2 cellular contexts compared by ENCODE assay signal in the genomic region with DNA sequence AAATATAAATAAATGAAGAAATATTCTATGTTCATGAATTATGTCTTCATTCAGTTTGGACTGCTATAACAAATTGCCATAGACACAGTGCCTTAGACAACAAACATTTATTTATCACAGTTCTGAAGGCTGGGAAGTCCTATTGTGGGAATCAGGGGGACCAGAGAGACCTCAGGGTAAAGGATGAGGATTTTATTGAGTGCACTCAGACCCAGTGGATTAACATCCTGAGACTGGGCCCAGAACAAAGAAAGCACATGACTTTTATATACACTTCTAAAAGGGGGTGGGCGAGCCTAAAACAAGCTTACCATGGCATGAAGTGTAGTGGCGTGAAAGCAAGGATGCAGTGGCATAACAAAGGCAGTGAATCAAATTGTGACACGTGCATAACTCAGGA.
A peak's percentile ranks its signal among the peaks of the same experiment; 100 is the strongest.
TF ChIP-seq lines count a peak whose summit lies in the region.

No MANE protein-coding gene starts in this region.

TF ChIP-seq in HCT116, 20 proteins besides CTCF, POLR2A, EP300 and RAD21:
- TF ChIP-seq, protein P1, sequence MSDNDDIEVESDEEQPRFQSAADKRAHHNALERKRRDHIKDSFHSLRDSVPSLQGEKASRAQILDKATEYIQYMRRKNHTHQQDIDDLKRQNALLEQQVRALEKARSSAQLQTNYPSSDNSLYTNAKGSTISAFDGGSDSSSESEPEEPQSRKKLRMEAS (IDR thresholded peaks at IDR 0.05): no peak
- TF ChIP-seq CBX3 (IDR thresholded peaks at IDR 0.05; ENCODE audit: low read depth): peak; percentile 49; the same call in 1 of the 2 replicates

TF ChIP-seq in K562, 482 proteins besides CTCF, POLR2A, EP300 and RAD21:
- TF ChIP-seq, protein P2, sequence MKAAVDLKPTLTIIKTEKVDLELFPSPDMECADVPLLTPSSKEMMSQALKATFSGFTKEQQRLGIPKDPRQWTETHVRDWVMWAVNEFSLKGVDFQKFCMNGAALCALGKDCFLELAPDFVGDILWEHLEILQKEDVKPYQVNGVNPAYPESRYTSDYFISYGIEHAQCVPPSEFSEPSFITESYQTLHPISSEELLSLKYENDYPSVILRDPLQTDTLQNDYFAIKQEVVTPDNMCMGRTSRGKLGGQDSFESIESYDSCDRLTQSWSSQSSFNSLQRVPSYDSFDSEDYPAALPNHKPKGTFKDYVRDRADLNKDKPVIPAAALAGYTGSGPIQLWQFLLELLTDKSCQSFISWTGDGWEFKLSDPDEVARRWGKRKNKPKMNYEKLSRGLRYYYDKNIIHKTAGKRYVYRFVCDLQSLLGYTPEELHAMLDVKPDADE (conservative IDR thresholded peaks at IDR 0.05; ENCODE audit: control insufficient read depth, low read depth, low read length): no peak
- TF ChIP-seq, protein P3, sequence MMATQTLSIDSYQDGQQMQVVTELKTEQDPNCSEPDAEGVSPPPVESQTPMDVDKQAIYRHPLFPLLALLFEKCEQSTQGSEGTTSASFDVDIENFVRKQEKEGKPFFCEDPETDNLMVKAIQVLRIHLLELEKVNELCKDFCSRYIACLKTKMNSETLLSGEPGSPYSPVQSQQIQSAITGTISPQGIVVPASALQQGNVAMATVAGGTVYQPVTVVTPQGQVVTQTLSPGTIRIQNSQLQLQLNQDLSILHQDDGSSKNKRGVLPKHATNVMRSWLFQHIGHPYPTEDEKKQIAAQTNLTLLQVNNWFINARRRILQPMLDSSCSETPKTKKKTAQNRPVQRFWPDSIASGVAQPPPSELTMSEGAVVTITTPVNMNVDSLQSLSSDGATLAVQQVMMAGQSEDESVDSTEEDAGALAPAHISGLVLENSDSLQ (IDR thresholded peaks at IDR 0.05): no peak
- TF ChIP-seq KLF10 (CRISPR knock-in tag; IDR thresholded peaks at IDR 0.05) (no peak), CBX1 (IDR thresholded peaks at IDR 0.05; ENCODE audit: low read depth) (peak; percentile 74; the same call in 1 of the 2 replicates), CREBBP (IDR thresholded peaks at IDR 0.05; ENCODE audit: low read depth, low read length) (no peak), CBX3 (IDR thresholded peaks at IDR 0.05; ENCODE audit: borderline replicate concordance in 1 of 2, low read length in 2 of 2) (0 out of 3 replicates have a peak, but pooled peaks of 1 of the 2 experiments have one; percentile 34), CBX5 (IDR thresholded peaks at IDR 0.05; ENCODE audit: borderline replicate concordance, low read depth) (peak; percentile 88), TRIM28 (IDR thresholded peaks at IDR 0.05) (peak; percentile 61; the same call in 1 of the 2 replicates), TBP (optimal IDR thresholded peaks at IDR 0.05; ENCODE audit: low read depth, low read length) (no peak)
- TF ChIP-seq, protein P4, sequence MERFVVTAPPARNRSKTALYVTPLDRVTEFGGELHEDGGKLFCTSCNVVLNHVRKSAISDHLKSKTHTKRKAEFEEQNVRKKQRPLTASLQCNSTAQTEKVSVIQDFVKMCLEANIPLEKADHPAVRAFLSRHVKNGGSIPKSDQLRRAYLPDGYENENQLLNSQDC (CRISPR knock-in tag; IDR thresholded peaks at IDR 0.05): no peak
- TF ChIP-seq, protein P5, sequence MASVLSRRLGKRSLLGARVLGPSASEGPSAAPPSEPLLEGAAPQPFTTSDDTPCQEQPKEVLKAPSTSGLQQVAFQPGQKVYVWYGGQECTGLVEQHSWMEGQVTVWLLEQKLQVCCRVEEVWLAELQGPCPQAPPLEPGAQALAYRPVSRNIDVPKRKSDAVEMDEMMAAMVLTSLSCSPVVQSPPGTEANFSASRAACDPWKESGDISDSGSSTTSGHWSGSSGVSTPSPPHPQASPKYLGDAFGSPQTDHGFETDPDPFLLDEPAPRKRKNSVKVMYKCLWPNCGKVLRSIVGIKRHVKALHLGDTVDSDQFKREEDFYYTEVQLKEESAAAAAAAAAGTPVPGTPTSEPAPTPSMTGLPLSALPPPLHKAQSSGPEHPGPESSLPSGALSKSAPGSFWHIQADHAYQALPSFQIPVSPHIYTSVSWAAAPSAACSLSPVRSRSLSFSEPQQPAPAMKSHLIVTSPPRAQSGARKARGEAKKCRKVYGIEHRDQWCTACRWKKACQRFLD (CRISPR knock-in tag; IDR thresholded peaks at IDR 0.05): no peak
- TF ChIP-seq, protein P6, sequence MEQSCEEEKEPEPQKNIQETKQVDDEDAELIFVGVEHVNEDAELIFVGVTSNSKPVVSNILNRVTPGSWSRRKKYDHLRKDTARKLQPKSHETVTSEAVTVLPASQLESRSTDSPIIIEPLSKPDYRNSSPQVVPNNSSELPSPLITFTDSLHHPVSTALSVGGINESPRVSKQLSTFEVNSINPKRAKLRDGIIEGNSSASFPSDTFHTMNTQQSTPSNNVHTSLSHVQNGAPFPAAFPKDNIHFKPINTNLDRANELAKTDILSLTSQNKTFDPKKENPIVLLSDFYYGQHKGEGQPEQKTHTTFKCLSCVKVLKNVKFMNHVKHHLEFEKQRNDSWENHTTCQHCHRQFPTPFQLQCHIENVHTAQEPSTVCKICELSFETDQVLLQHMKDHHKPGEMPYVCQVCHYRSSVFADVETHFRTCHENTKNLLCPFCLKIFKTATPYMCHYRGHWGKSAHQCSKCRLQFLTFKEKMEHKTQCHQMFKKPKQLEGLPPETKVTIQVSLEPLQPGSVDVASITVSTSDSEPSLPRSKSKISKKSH (CRISPR knock-in tag; IDR thresholded peaks at IDR 0.05): 0 out of 2 replicates have a peak, but pooled peaks have one; percentile 65
